ENCODE assay signal across 8 cellular contexts in the genomic region with DNA sequence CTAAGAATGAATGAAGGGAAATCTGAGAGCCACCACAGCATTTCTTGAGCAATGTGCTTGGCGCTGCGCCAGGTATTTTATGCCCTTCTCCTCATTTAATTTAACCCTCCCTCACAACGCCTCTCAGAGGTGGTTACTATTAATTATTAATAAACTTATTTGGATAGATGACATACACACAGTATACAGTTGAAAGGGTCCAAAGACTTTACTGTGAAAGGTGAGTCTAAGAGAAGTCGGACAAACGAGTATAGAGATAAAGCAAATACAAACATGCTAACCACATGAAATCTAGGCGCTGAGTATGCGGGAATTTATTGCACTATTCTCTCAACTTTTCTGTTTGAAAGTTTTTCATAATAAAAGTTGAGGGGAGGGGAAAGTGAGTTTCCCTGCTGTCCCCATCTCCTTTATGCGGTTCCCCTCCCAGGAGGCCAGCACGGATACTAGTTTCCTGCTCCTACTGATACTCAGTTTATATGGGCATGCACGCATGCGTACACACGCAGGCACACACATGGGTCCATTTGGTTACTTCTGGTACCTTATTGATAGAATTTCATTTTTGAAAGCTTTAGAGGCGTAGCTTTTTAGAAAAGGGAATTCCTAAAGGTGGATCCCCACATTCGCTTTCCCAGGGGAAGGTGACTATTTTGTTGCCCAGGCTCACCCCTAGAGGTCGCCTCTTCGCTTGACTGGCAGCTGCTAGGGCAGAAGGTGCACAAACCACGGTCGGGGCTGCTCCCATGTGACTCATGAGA. TPM values are rescaled to one million over a fixed set of nuclear protein-coding genes. Genes with fewer than 3 reads are reported as not detected.
DNase-seq lines count a peak whose midpoint lies in the region; ATAC-seq and TF ChIP-seq lines count a peak whose summit lies in the region.

No MANE protein-coding gene starts in this region.

- H3K27me3 Mint-ChIP-seq in mesothelial cell of epicardium (ENCODE audit: low read depth), result no peaks in the 10 kb centered on the region

- ATAC-seq in GM18519 (IDR thresholded peaks at IDR 0.05; ENCODE audit: low FRiP score, unreplicated experiment) (peak; percentile 53), HG03159 (IDR thresholded peaks at IDR 0.05; ENCODE audit: unreplicated experiment) (peak; percentile 70)

- H3K27me3 ChIP-seq in effector memory CD4-positive, alpha-beta T cell (replicated peaks; ENCODE audit: control insufficient read depth, insufficient read depth, low read length, poor library complexity, severe bottlenecking), result no peaks in the 10 kb centered on the region

- no peaks in the 10 kb centered on the region for H3K9me3 ChIP-seq in effector memory CD4-positive, alpha-beta T cell (ENCODE audit: control insufficient read depth, low read length)

- peak; percentile 93 for DNase-seq in AG08395 (ENCODE audit: low spot score)
- peak; percentile 39 for DNase-seq in NCI-H748 treated with DMSO at 0.1 percent for 48 hours (lab: John Stamatoyannopoulos, UW)
- peak; percentile 32 to 58 for DNase-seq in activated CD8-positive, alpha-beta memory T cell treated with anti-CD3 and anti-CD28 coated beads for 1 hour (ENCODE audit: extremely low read depth in 1 of 2, low read depth in 1 of 2)
- DNase-seq in effector memory CD4-positive, alpha-beta T cell, result peak; percentile 30 to 50 (median 38)
- peak in 1 of 2 experiments; percentile 61 for DNase-seq in mesothelial cell of epicardium (ENCODE audit: low spot score in 2 of 2, unreplicated experiment in 2 of 2)
- peak; percentile 42 to 68 for DNase-seq in stimulated activated CD8-positive, alpha-beta memory T cell treated with anti-CD3 and anti-CD28 coated beads, Interleukin-15, amount 100 ng/mL, for 4 hours (ENCODE audit: low read depth in 2 of 2)

- H3K27ac ChIP-seq in effector memory CD4-positive, alpha-beta T cell (ENCODE audit: insufficient read depth, low read length, poor library complexity, severe bottlenecking), result no peak overlapping the region

- no peaks in the 10 kb centered on the region for H3K9me3 Mint-ChIP-seq in mesothelial cell of epicardium

- peak; percentile 27 for TF ChIP-seq CTCF in mesothelial cell of epicardium (IDR thresholded peaks at IDR 0.05; ENCODE audit: unreplicated experiment)

- no peaks in the 10 kb centered on the region for H3K36me3 ChIP-seq in effector memory CD4-positive, alpha-beta T cell (ENCODE audit: control insufficient read depth, insufficient read depth, low read length)

- H3K27ac Mint-ChIP-seq in mesothelial cell of epicardium, result peak overlapping the region; percentile 57

- no peaks in the 10 kb centered on the region for H3K4me1 ChIP-seq in effector memory CD4-positive, alpha-beta T cell (ENCODE audit: control insufficient read depth, insufficient read depth, low read length, poor library complexity, severe bottlenecking)

- peaks cover 13% of the 10 kb centered on the region for H3K4me1 Mint-ChIP-seq in mesothelial cell of epicardium

- no peaks in the 10 kb centered on the region for H3K36me3 Mint-ChIP-seq in mesothelial cell of epicardium

- H3K4me3 ChIP-seq in effector memory CD4-positive, alpha-beta T cell (ENCODE audit: insufficient read depth, low read depth, low read length, poor library complexity, severe bottlenecking), result no peak overlapping the region

- H3K4me3 Mint-ChIP-seq in mesothelial cell of epicardium, result peak overlapping the region; percentile 38

RNA-seq across cellular contexts. Expression of a gene that starts 28.5 kb away (rescaled TPM):
- 10.5 to 13.1 TPM (median 11.3 TPM) in 3 replicates for total RNA-seq in mesothelial cell of epicardium

RNA-seq across cellular contexts. Expression of a gene that starts 29.7 kb away (rescaled TPM):
- 63.1 to 69.4 TPM (median 64.4 TPM) in 3 replicates for total RNA-seq in mesothelial cell of epicardium
